8 cellular contexts compared by ENCODE assay signal in the genomic region with DNA sequence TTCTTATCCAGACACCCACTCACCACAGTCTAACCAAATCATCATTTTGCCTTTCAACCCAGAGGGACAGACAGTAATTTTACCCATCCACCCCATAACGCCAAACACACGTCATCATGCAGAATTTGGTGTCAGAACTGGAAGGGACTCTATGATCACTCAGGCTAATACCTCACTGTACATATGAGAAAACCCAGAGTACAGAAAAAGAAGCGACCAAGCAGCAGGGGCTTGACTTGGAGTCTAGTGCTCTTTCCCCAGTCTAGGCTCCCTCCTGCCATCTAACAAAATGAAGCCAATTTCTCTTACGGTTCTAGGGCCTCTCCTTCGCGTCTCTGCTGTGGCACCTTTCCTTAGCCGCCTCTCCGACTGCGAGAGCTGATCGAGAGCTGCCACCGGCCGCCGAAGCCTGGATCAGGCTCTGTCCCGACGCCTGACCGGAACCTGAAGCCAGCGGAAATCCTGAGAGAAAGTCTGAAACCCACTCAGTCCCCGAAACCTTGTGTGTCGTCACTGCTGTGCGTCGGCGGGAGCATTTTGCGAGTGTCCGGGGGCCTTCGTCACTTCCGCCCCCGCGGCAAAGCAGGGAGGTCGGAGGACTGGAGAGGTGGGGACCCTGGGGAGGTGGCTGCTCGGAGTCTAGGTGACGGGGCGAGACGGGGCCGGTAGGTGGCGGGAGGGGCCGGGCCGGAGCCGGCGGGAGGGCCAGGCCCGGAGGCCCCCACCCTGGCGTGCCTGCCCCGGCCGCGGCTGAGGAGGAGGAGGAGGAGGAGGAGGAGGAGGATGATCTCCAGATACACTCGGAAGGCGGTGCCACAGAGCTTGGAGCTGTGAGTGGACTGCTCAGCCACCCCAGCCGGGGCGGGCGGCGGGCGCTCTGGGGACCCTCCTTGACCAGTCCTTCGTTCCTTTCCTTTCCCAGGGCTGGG. TPM values are rescaled to one million over a fixed set of nuclear protein-coding genes. Genes with fewer than 3 reads are reported as not detected.
DNase-seq lines count a peak whose midpoint lies in the region; ATAC-seq lines count a peak whose summit lies in the region.

Gene ECD (minus strand): TSS at position 452 of the 929 bp plus-strand sequence. CDS start 4,071 bp downstream, outside the sequence.
Gene FAM149B1 (plus strand): TSS at position 563 of the 929 bp plus-strand sequence. CDS start 221 bp downstream, at position 784.

- H3K27ac ChIP-seq in effector memory CD4-positive, alpha-beta T cell (ENCODE audit: insufficient read depth, low read length, poor library complexity, severe bottlenecking): peak within 1 kb of the TSS; percentile 96

- H3K4me3 ChIP-seq in effector memory CD4-positive, alpha-beta T cell (ENCODE audit: insufficient read depth, low read depth, low read length, poor library complexity, severe bottlenecking): peak within 1 kb of the TSS; percentile 92

- H3K36me3 ChIP-seq in effector memory CD4-positive, alpha-beta T cell (ENCODE audit: control insufficient read depth, insufficient read depth, low read length): peaks cover 2% of the 10 kb centered on the region

- peaks cover 19% of the 10 kb centered on the region for H3K4me1 ChIP-seq in effector memory CD4-positive, alpha-beta T cell (ENCODE audit: control insufficient read depth, insufficient read depth, low read length, poor library complexity, severe bottlenecking)

- peak; percentile 92 for ATAC-seq in GM19463 (IDR thresholded peaks at IDR 0.05; ENCODE audit: unreplicated experiment)

- POLR2A ChIA-PET in activated CD8-positive, alpha-beta memory T cell treated with anti-CD3 and anti-CD28 coated beads for 36 hours (lab: Charles Lee): interaction anchor here (2.2 to 3.2 kb wide), 2 partner anchors 71 to 79 kb away, joined by 8 to 17 read pairs; partner anchors contain the start of genes DNAJC9 and P4HA1

- CTCF ChIA-PET in activated CD8-positive, alpha-beta memory T cell treated with anti-CD3 and anti-CD28 coated beads for 36 hours (lab: Charles Lee): interaction anchor here (1.4 to 4.3 kb wide), 3 partner anchors 8 to 72 kb away, joined by 4 to 18 read pairs (median 6); partner anchors contain the start of gene P4HA1

- no peaks in the 10 kb centered on the region for H3K9me3 ChIP-seq in effector memory CD4-positive, alpha-beta T cell (ENCODE audit: control insufficient read depth, low read length)

- DNase-seq in CMK (ENCODE audit: low read depth): peak; percentile 69
- DNase-seq in HS-27A (ENCODE audit: low read depth): peak; percentile 70
- peak; percentile 75 to 84 for DNase-seq in NOMO-1 (lab: John Stamatoyannopoulos, UW; ENCODE audit: unreplicated experiment in 2 of 2)
- DNase-seq in effector memory CD4-positive, alpha-beta T cell: peak; percentile 82 to 89 (median 84)
- DNase-seq in lung microvascular endothelial cell (ENCODE audit: low read depth in 2 of 2): peak; percentile 98
- DNase-seq in stimulated activated CD4-positive, alpha-beta T cell treated with anti-CD3 and anti-CD28 coated beads, TNF-alpha, amount 100 ng/mL, for 48 hours (ENCODE audit: low read depth in 3 of 3): peak; percentile 84 to 89 (median 87)

- H3K27me3 ChIP-seq in effector memory CD4-positive, alpha-beta T cell (replicated peaks; ENCODE audit: control insufficient read depth, insufficient read depth, low read length, poor library complexity, severe bottlenecking): no peaks in the 10 kb centered on the region

RNA-seq across cellular contexts. Expression of gene ECD, which starts in this region (rescaled TPM):
- total RNA-seq in activated CD8-positive, alpha-beta memory T cell treated with anti-CD3 and anti-CD28 coated beads for 36 hours: 10 to 100 TPM; 34.0 to 34.8 TPM
- 15.7 and 19.4 TPM in 2 replicates for total RNA-seq in lung microvascular endothelial cell

RNA-seq across cellular contexts. Expression of gene FAM149B1, which starts in this region (rescaled TPM):
- 10 to 100 TPM; 11.9 to 15.1 TPM for total RNA-seq in activated CD8-positive, alpha-beta memory T cell treated with anti-CD3 and anti-CD28 coated beads for 36 hours
- 15.5 and 26.8 TPM in 2 replicates for total RNA-seq in lung microvascular endothelial cell

Comparison
In these comparisons a context has a peak if more than half of its experiments do, and no peak if none do; other contexts are left out.
1. Peak in every context shown above with its lines: DNase-seq, ATAC-seq, H3K4me3 ChIP-seq and H3K27ac ChIP-seq.